ENCODE assay signal across 14 cellular contexts in the genomic region with DNA sequence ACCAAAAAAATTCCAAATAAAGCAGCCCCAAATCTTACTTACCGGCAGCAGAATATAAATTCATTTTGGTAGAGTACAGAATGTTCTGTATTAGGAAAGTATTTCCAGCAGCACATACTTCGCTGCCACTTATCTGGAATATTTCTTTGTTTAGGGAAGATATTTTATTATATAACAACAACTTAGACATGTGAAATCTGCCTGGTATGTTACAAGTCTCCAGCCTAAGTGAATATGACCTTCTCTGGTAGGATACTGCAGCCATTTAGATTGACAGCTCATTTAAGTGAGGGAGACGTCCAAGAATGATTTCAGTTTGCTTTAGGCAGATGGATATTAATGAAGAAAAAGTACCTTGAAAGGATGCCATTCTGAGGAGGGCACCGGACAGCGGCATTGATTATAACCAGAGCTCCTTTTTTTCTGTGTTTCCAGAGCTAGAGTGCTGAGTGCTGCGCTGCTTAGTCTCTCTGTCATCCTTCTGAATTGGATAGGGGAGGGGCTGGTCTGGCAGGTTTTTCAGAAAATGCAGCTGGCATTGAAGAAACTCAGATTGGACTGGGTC.
A peak's percentile ranks its signal among the peaks of the same experiment; 100 is the strongest.
DNase-seq lines count a peak whose midpoint lies in the region; TF ChIP-seq lines count a peak whose summit lies in the region.
"Had no signal": no experiment of that assay in that cellular context is flagged by ENCODE, and none has a peak within 500 bp of the region (broad histone marks: within the 10 kb centered on the region; RNA-seq: fewer than 3 reads in every experiment).

No MANE protein-coding gene starts in this region.

- H2BK120ac ChIP-seq in mesendoderm (ENCODE audit: low read depth, low read length): no peak overlapping the region

- H3K79me1 ChIP-seq in mesendoderm (ENCODE audit: low read length): peaks cover 1% of the 10 kb centered on the region

- H3K27me3 ChIP-seq in transverse colon (no peaks in the 10 kb centered on the region), mesendoderm (ENCODE audit: insufficient read depth, low read length, poor library complexity) (no peaks in the 10 kb centered on the region)

- no peak overlapping the region for H3K23ac ChIP-seq in mesendoderm (ENCODE audit: low read length)

- H3K18ac ChIP-seq in mesendoderm (ENCODE audit: low read length): no peak overlapping the region

- no peak overlapping the region for H4K5ac ChIP-seq in mesendoderm (ENCODE audit: low read length)

- intact Hi-C loops in transverse colon (cut with DNase I; ENCODE audit: low total_unique reads): no loop called here

- peak; percentile 21 for DNase-seq in SIG-M5 treated with dmso at 0.1 percent for 504 hours (lab: John Stamatoyannopoulos, UW; ENCODE audit: unreplicated experiment)
- no peak for DNase-seq in SIG-M5 (lab: John Stamatoyannopoulos, UW)
- peak; percentile 85 for DNase-seq in islet precursor cell
- DNase-seq in transverse colon: no peak
- DNase-seq in NCI-H2196 (lab: John Stamatoyannopoulos, UW; ENCODE audit: unreplicated experiment): no peak
- no peak for DNase-seq in NCI-H526 treated with DMSO at 0.1 percent for 48 hours (lab: John Stamatoyannopoulos, UW)
- no peak for DNase-seq in mesendoderm
- DNase-seq: activated CD4-positive, alpha-beta T cell treated with anti-CD3 and anti-CD28 coated beads, Interleukin-2, amount 10 ng/mL, durations not matched to agents 7 days and 5 days; activated T-cell treated with anti-CD3 and anti-CD28 coated beads, Interleukin-2, amount 50 U/mL, for 48 hours; DND-41; effector memory CD8-positive, alpha-beta T cell; T-cell had no signal

- H3K56ac ChIP-seq in mesendoderm (ENCODE audit: low read length): no peak overlapping the region

- H2AK5ac ChIP-seq in mesendoderm (ENCODE audit: low read length): no peak overlapping the region

- H4K8ac ChIP-seq in mesendoderm (ENCODE audit: low read depth, low read length): no peak overlapping the region

- H3K9ac ChIP-seq in mesendoderm (ENCODE audit: low read length): no peak overlapping the region

- H3K4me1 ChIP-seq in transverse colon (peaks cover 0 to 13% (median 3%) of the 10 kb centered on the region in 4 donors), mesendoderm (ENCODE audit: control insufficient read depth, low read depth, low read length) (peaks cover 3% of the 10 kb centered on the region)

- H3K4me2 ChIP-seq in mesendoderm (ENCODE audit: low read length): no peak overlapping the region

- no peak overlapping the region for H3K4me3 ChIP-seq in transverse colon
- H3K4me3 ChIP-seq in mesendoderm (ENCODE audit: low read length): no peak overlapping the region
- H3K4me3 ChIP-seq: GM12878 had no signal

- H3K79me2 ChIP-seq in mesendoderm (ENCODE audit: control insufficient read depth, insufficient read depth, low read length): no peaks in the 10 kb centered on the region

- TF ChIP-seq CTCF in VCaP (conservative IDR thresholded peaks at IDR 0.05) (no peak), transverse colon (IDR thresholded peaks at IDR 0.05) (no peak)

- H3K9me3 ChIP-seq in transverse colon: no peaks in the 10 kb centered on the region

- WGBS in transverse colon (ENCODE audit: low coverage in 1 of 2), 2 donors: 67 to 69% methylated on average over 6 of the region's 6 CpGs
- no CpG with 5 or more reads among the region's 6 CpGs for WGBS in mesendoderm (ENCODE audit: extremely low coverage, insufficient coverage, low lambda C conversion rate)

- H2BK15ac ChIP-seq in mesendoderm (replicated peaks; ENCODE audit: low read depth): no peak overlapping the region

- no peak overlapping the region for H3K4ac ChIP-seq in mesendoderm (ENCODE audit: low read depth, low read length)

- no peak overlapping the region for H2BK5ac ChIP-seq in mesendoderm (ENCODE audit: low read length)

- no peak for TF ChIP-seq POLR2A in transverse colon (IDR thresholded peaks at IDR 0.05)

- H3K27ac ChIP-seq in VCaP (peak overlapping the region; percentile 36; the same call in 1 of the 2 replicates), transverse colon (peak overlapping the region; percentile 49 to 78 (median 65)), mesendoderm (ENCODE audit: low read depth, low read length) (no peak overlapping the region)

- in situ Hi-C loops in transverse colon (cut with MboI; ENCODE audit: low pct_ligation_motif_present in 1 of 4, low pct_unique_long_range_greater_than_20kb in 1 of 4, low sequenced_read_pairs in 3 of 4): no loop called here

- TF ChIP-seq EP300 in transverse colon (IDR thresholded peaks at IDR 0.05; ENCODE audit: low read depth): peak; percentile 90

- no peaks in the 10 kb centered on the region for H3K36me3 ChIP-seq in transverse colon
- H3K36me3 ChIP-seq in mesendoderm (ENCODE audit: control insufficient read depth, insufficient read depth, low read length): no peaks in the 10 kb centered on the region

Comparison
In these comparisons a context has a peak if more than half of its experiments do, and no peak if none do; other contexts are left out.
1. DNase-seq: peak in SIG-M5 treated with dmso at 0.1 percent for 504 hours (single experiment) and islet precursor cell (single experiment); none in SIG-M5 (single experiment), transverse colon (single experiment), NCI-H2196 (single experiment), NCI-H526 treated with DMSO at 0.1 percent for 48 hours (single experiment) and mesendoderm (single experiment).